Comparison of ENCODE assay signal across 14 cellular contexts in the genomic region with DNA sequence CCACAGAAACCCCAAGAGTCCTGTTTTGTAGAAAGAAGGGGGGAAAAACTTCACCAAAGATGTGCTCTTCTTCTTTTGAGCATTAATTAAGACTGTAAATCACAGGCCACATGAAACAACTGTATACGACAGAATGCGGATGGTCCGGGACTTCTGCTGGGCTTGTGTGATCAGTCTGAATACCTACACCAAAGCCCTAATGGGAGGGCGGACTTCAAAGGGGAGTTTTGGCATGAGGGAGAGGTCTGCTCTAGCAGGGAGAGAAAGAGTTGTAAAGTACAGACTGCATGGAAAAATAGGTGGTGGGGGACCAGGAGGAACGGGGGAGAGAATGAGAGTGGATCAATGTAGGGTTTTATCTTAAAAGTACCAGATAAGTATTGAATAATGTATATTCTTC. TPM values are rescaled to one million over a fixed set of nuclear protein-coding genes. Genes with fewer than 3 reads are reported as not detected.
A peak's percentile ranks its signal among the peaks of the same experiment; 100 is the strongest.
DNase-seq lines count a peak whose midpoint lies in the region; ATAC-seq and TF ChIP-seq lines count a peak whose summit lies in the region.
"Had no signal": no experiment of that assay in that cellular context is flagged by ENCODE, and none has a peak within 500 bp of the region (broad histone marks: within the 10 kb centered on the region; RNA-seq: fewer than 3 reads in every experiment).

No MANE protein-coding gene starts in this region.

- peak overlapping the region; percentile 88 for H3K4me2 ChIP-seq in fibroblast of lung (ENCODE audit: extremely low read depth, insufficient read depth, low read length)

- H3K27me3 ChIP-seq in fibroblast of lung (ENCODE audit: control insufficient read depth, insufficient read depth, low read length), result no peaks in the 10 kb centered on the region
- H3K27me3 ChIP-seq in thoracic aorta (replicated peaks; ENCODE audit: insufficient read depth), result no peaks in the 10 kb centered on the region

- peaks cover 21% of the 10 kb centered on the region for H3K27me3 Mint-ChIP-seq in T-helper 1 cell treated with Interleukin-12 subunit alpha and Interleukin-12 subunit beta and Interleukin-4 antibody, amounts not matched to agents 30 μg/mL and 1 μg/mL, for 36 hours (ENCODE audit: low read depth)

- H3K27ac Mint-ChIP-seq in T-helper 1 cell treated with Interleukin-12 subunit alpha and Interleukin-12 subunit beta and Interleukin-4 antibody, amounts not matched to agents 30 μg/mL and 1 μg/mL, for 36 hours, result no peak overlapping the region

- no peak for ATAC-seq in thoracic aorta (ENCODE audit: insufficient number of reproducible peaks, low FRiP score, low read depth)
- no peak for ATAC-seq in GM18907 (IDR thresholded peaks at IDR 0.05; ENCODE audit: unreplicated experiment)
- ATAC-seq in left colon, result no peak

- H3K36me3 ChIP-seq in SK-N-MC (ENCODE audit: insufficient read depth, low read length) (no peaks in the 10 kb centered on the region), fibroblast of lung (ENCODE audit: control insufficient read depth, insufficient read depth, low read length) (no peaks in the 10 kb centered on the region), thoracic aorta (no peaks in the 10 kb centered on the region)

- H4K20me1 ChIP-seq in fibroblast of lung (ENCODE audit: control insufficient read depth, extremely low read depth, insufficient read depth, low read length), result no peaks in the 10 kb centered on the region

- peaks cover 3% of the 10 kb centered on the region for H3K36me3 Mint-ChIP-seq in T-helper 1 cell treated with Interleukin-12 subunit alpha and Interleukin-12 subunit beta and Interleukin-4 antibody, amounts not matched to agents 30 μg/mL and 1 μg/mL, for 36 hours (ENCODE audit: low read depth)

- H3K9me3 ChIP-seq in SK-N-MC (ENCODE audit: low read depth, low read length), result no peaks in the 10 kb centered on the region
- no peaks in the 10 kb centered on the region for H3K9me3 ChIP-seq in fibroblast of lung (ENCODE audit: control insufficient read depth, insufficient read depth, low read depth, low read length)
- no peaks in the 10 kb centered on the region for H3K9me3 ChIP-seq in thoracic aorta

- no peaks in the 10 kb centered on the region for H3K79me2 ChIP-seq in fibroblast of lung (ENCODE audit: control insufficient read depth, insufficient read depth, low read length)

- peaks cover 22% of the 10 kb centered on the region for H3K4me1 Mint-ChIP-seq in T-helper 1 cell treated with Interleukin-12 subunit alpha and Interleukin-12 subunit beta and Interleukin-4 antibody, amounts not matched to agents 30 μg/mL and 1 μg/mL, for 36 hours (ENCODE audit: low read depth)

- no peak for DNase-seq in T-helper 1 cell
- no peak for DNase-seq in SK-N-MC (ENCODE audit: low read depth, low spot score)
- DNase-seq in fibroblast of lung (ENCODE audit: low read depth in 2 of 2), result no peak
- DNase-seq in thoracic aorta (ENCODE audit: low spot score), result no peak
- no peak for DNase-seq in NCI-H510A treated with DMSO at 0.1 percent for 48 hours (lab: John Stamatoyannopoulos, UW)
- DNase-seq in left colon, result no peak
- DNase-seq: 8988T, COR-L47, NCI-H146, NCI-H2227 treated with DMSO at 0.1 percent for 48 hours had no signal

- peaks cover 9% of the 10 kb centered on the region for H3K4me1 ChIP-seq in fibroblast of lung (ENCODE audit: control insufficient read depth, extremely low read depth, insufficient read depth, low read length)
- no peaks in the 10 kb centered on the region for H3K4me1 ChIP-seq in thoracic aorta (ENCODE audit: control insufficient read depth in 1 of 2, low read depth in 2 of 2)

- H3K27ac ChIP-seq in SK-N-MC (peak overlapping the region; percentile 75), fibroblast of lung (ENCODE audit: insufficient read depth, low read length) (peak overlapping the region; percentile 31), thoracic aorta (no peak overlapping the region)
- H3K27ac ChIP-seq: C4-2B, RWPE1 had no signal

- peak overlapping the region; percentile 32 for H3K4me3 Mint-ChIP-seq in T-helper 1 cell treated with Interleukin-12 subunit alpha and Interleukin-12 subunit beta and Interleukin-4 antibody, amounts not matched to agents 30 μg/mL and 1 μg/mL, for 36 hours

- no peak overlapping the region for H2AFZ ChIP-seq in fibroblast of lung (ENCODE audit: low read length)

- peak overlapping the region; percentile 75 for H3K4me3 ChIP-seq in SK-N-MC
- no peak overlapping the region for H3K4me3 ChIP-seq in fibroblast of lung (replicated peaks in 1 of 4; ENCODE audit: control extremely low read depth in 1 of 4, insufficient read depth in 1 of 4, low read depth in 3 of 4, low read length in 4 of 4)
- peak overlapping the region; percentile 47 for H3K4me3 ChIP-seq in thoracic aorta

- H3K9me3 Mint-ChIP-seq in T-helper 1 cell treated with Interleukin-12 subunit alpha and Interleukin-12 subunit beta and Interleukin-4 antibody, amounts not matched to agents 30 μg/mL and 1 μg/mL, for 36 hours, result peaks cover 3% of the 10 kb centered on the region

- TF ChIP-seq CTCF in fibroblast of lung (conservative IDR thresholded peaks at IDR 0.05 in 1 of 2, IDR thresholded peaks at IDR 0.05 in 1 of 2; ENCODE audit: low read depth in 1 of 2, low read length in 2 of 2) (no peak), thoracic aorta (IDR thresholded peaks at IDR 0.05) (no peak)

- H3K9ac ChIP-seq in SK-N-MC (ENCODE audit: insufficient read length) (no peak overlapping the region), fibroblast of lung (ENCODE audit: insufficient read depth, low read length) (no peak overlapping the region)

- intact Hi-C loops in left colon (cut with DNase I, micrococcal nuclease), result no loop called here

RNA-seq across cellular contexts. Expression of a gene that starts 58.8 kb away (rescaled TPM):
- total RNA-seq in fibroblast of lung (2.3 and 5.4 TPM in 2 replicates), thoracic aorta (1 to 10 TPM; 4.1 to 7.9 TPM), left colon (10 to 100 TPM; 16.6 to 25.9 TPM)
- 2.8 TPM in 2 replicates for polyA plus RNA-seq in fibroblast of lung
- 1.9 and 2.1 TPM in 2 replicates for polyA plus RNA-seq in fibroblast of lung (2012)
- polyA minus RNA-seq in fibroblast of lung (ENCODE audit: low replicate concordance), result 5.4 and 9.6 TPM in 2 replicates

Comparison
In these comparisons a context has a peak if more than half of its experiments do, and no peak if none do; other contexts are left out.
1. H3K27ac ChIP-seq: peak in SK-N-MC (single experiment) and fibroblast of lung (single experiment); none in thoracic aorta (0 of 2).
2. H3K4me3 ChIP-seq: peak in SK-N-MC (single experiment) and thoracic aorta (single experiment); none in fibroblast of lung (0 of 4).